Comparison of ENCODE assay signal across 9 cellular contexts in the genomic region with DNA sequence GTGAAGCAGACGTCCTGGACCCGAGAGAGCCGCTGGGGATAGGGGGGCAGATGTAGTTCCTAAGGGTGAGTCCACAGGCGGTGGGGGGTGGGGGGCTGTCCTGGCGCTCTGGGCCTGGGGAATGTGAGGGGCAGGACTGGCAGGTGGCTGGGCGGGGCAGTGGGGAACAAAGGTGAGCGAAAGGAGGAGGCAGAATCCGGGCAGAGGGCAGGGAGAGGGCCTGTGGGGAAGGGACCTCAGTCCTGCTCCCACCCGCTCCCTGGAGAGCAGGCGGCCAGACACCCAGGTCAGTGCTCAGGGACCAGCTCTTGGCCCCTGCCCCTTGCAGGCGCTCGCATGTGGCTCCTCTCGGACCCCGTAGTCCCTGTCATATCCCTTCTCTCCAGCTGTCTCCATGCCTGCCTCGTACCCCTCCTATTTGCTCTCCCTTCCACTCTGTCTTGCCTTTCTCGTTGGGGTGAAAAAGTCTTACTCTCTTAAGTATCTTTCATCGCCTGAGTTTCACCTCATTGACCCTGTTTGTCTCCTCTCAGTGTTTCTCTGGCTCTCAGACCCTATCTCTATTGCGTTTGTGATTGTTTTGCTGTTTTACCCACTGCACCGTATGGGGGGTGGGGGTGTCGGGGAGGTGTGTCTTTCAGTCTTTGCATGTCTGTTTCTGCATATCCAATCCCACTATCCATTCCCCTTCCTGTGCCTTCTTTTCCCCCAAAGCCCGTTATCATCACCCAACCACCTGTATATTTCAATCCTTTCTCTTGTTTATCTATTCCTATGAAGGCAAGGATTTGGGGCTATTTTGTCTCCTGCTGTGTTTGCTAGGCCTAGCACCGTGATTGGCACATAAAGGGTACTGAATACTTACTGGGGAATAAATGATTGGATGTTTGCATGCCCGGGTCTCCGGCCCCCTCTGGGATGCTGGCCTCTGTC. TPM values are rescaled to one million over a fixed set of nuclear protein-coding genes. Genes with fewer than 3 reads are reported as not detected.
DNase-seq lines count a peak whose midpoint lies in the region; ATAC-seq, FAIRE-seq and TF ChIP-seq lines count a peak whose summit lies in the region.
"Had no signal": no experiment of that assay in that cellular context is flagged by ENCODE, and none has a peak within 500 bp of the region (broad histone marks: within the 10 kb centered on the region; RNA-seq: fewer than 3 reads in every experiment).

No MANE protein-coding gene starts in this region.

- H3K36me3 ChIP-seq in left ventricle myocardium inferior = peaks cover 16% of the 10 kb centered on the region
- H3K36me3 ChIP-seq in GM12878 (ENCODE audit: control insufficient read depth in 2 of 2, insufficient read depth in 2 of 2, low read length in 1 of 2) = peaks cover 2 to 8% of the 10 kb centered on the region in 2 experiments; a peak in 2 of 4 replicates
- H3K36me3 ChIP-seq in mesenchymal stem cell (ENCODE audit: control insufficient read depth in 1 of 2, insufficient read depth in 2 of 2, low read depth in 1 of 2, low read length in 2 of 2) = peaks cover 23 to 36% of the 10 kb centered on the region in 2 experiments
- no peaks in the 10 kb centered on the region for H3K36me3 ChIP-seq in uterus

- H2AFZ ChIP-seq in GM12878 (ENCODE audit: control insufficient read depth, low read depth, low read length) (no peak overlapping the region), mesenchymal stem cell (ENCODE audit: low read depth, low read length) (no peak overlapping the region)

- RAD21 ChIA-PET in GM12878 (lab: Charles Lee; ENCODE audit: unreplicated experiment) = no interaction called here

- H3K4me1 ChIP-seq in left ventricle myocardium inferior (peaks cover 52% of the 10 kb centered on the region), GM12878 (ENCODE audit: control insufficient read depth, insufficient read depth, low read length) (peaks cover 18% of the 10 kb centered on the region), mesenchymal stem cell (ENCODE audit: control insufficient read depth, insufficient read depth, low read depth, low read length) (peaks cover 31% of the 10 kb centered on the region), uterus (peaks cover 0 to 19% of the 10 kb centered on the region in 2 donors)

- WGBS in GM12878 (ENCODE audit: insufficient coverage, insufficient replicate concordance, low lambda C conversion rate, missing lambda C conversion rate) = 72% methylated on average over 22 of the region's 24 CpGs
- 57% methylated on average over 20 of the region's 24 CpGs for WGBS in mesenchymal stem cell

- no peak overlapping the region for H4K91ac ChIP-seq in mesenchymal stem cell (ENCODE audit: low read length)

- no peak for TF ChIP-seq EP300 in GM12878 (IDR thresholded peaks at IDR 0.05; ENCODE audit: borderline replicate concordance in 1 of 2, control insufficient read depth in 1 of 2, low read depth in 2 of 2, low read length in 2 of 2)

- SMC1A ChIA-PET in GM12878 (lab: Charles Lee; ENCODE audit: uncharacterized antibody, unreplicated experiment) = no interaction called here

- TF ChIP-seq CTCF in left ventricle myocardium inferior (IDR thresholded peaks at IDR 0.05; ENCODE audit: borderline replicate concordance) (no peak), GM12878 (IDR thresholded peaks at IDR 0.05 in 2 of 3, conservative IDR thresholded peaks at IDR 0.05 in 1 of 3; ENCODE audit: control insufficient read depth in 2 of 3, extremely low read depth in 1 of 3, insufficient read depth in 1 of 3, low read depth in 3 of 3, low read length in 3 of 3) (no peak), uterus (IDR thresholded peaks at IDR 0.05) (no peak)

- in situ Hi-C loops in GM12878 (cut with MboI) = loop anchor here (25.0 kb wide), 1 partner anchor 1262 kb away; a partner anchor contains a TSS

- no peak overlapping the region for H2AK5ac ChIP-seq in mesenchymal stem cell (ENCODE audit: low read length, severe bottlenecking)

- POLR2A ChIA-PET in GM12878 (lab: Charles Lee) = interaction anchor here (6.6 kb wide), 1 partner anchor 9 kb away, joined by 62 read pairs; no protein-coding TSS in a partner anchor

- H3K27ac ChIP-seq in left ventricle myocardium inferior (replicated peaks) (peak overlapping the region; percentile 83), GM12878 (ENCODE audit: control insufficient read depth, insufficient read depth) (peak overlapping the region; percentile 67; the same call in 1 of the 2 replicates), mesenchymal stem cell (ENCODE audit: low read length, poor library complexity, severe bottlenecking) (no peak overlapping the region), uterus (peak overlapping the region; percentile 82 to 87)

- no peak overlapping the region for H3K18ac ChIP-seq in mesenchymal stem cell (ENCODE audit: low read depth in 1 of 2, low read length in 2 of 2)

- H3K79me2 ChIP-seq in GM12878 (ENCODE audit: control insufficient read depth, insufficient read depth, low read length) = peaks cover 20% of the 10 kb centered on the region

- H3K4me2 ChIP-seq in GM12878 (ENCODE audit: control insufficient read depth, insufficient read depth) (peak overlapping the region; percentile 97), mesenchymal stem cell (ENCODE audit: low read length, poor library complexity, severe bottlenecking) (peak overlapping the region; percentile 82)

- H3K9ac ChIP-seq in GM12878 (ENCODE audit: control insufficient read depth, insufficient read depth, low read length) (peak overlapping the region; percentile 64), mesenchymal stem cell (ENCODE audit: low read length) (peak overlapping the region; percentile 87)

- no peaks in the 10 kb centered on the region for H4K20me1 ChIP-seq in GM12878 (ENCODE audit: control insufficient read depth, insufficient read depth)

- peak overlapping the region; percentile 67 for H3K4me3 ChIP-seq in left ventricle myocardium inferior
- peak overlapping the region; percentile 68; the same call in 1 of the 2 replicates for H3K4me3 ChIP-seq in GM12878
- peak overlapping the region in 1 of 2 experiments; percentile 79 for H3K4me3 ChIP-seq in mesenchymal stem cell (ENCODE audit: insufficient read depth in 1 of 2, low read depth in 1 of 2, low read length in 2 of 2)
- peak overlapping the region; percentile 38 to 48 for H3K4me3 ChIP-seq in uterus

- CTCF ChIA-PET in GM12878 (lab: Yijun Ruan, JAX) = no interaction called here

- no peak overlapping the region for H2BK15ac ChIP-seq in mesenchymal stem cell (ENCODE audit: low read depth, poor library complexity, severe bottlenecking)

- DNase-seq in left ventricle myocardium inferior (no peak), left ventricle myocardium superior (no peak), GM12878 (ENCODE audit: low read depth, low spot score) (no peak), mesenchymal stem cell (no peak), uterus (no peak), HK-2 (ENCODE audit: unreplicated experiment) (no peak)
- no peak for DNase-seq in activated CD4-positive, alpha-beta T cell treated with anti-CD3 and anti-CD28 coated beads, Interleukin-2, amount 50 U/mL, for 48 hours

- no peak overlapping the region for H3K4ac ChIP-seq in mesenchymal stem cell (ENCODE audit: low read depth in 1 of 2, low read length in 2 of 2)

- H3K14ac ChIP-seq in mesenchymal stem cell (ENCODE audit: low read length in 2 of 2) = no peak overlapping the region

- no peak for ATAC-seq in left ventricle myocardium superior
- ATAC-seq in GM12878 = no peak
- no peak for ATAC-seq in HG03135 (IDR thresholded peaks at IDR 0.05; ENCODE audit: unreplicated experiment)

- H4K8ac ChIP-seq in mesenchymal stem cell (ENCODE audit: low read length) = no peak overlapping the region

- TF ChIP-seq POLR2A in GM12878 (IDR thresholded peaks at IDR 0.05; ENCODE audit: low read depth, low read length) = no peak
- TF ChIP-seq POLR2A in uterus (IDR thresholded peaks at IDR 0.05) = no peak

- BruUV-seq in GM12878 (replicated peaks; lab: Mats Ljungman, UMichigan) = no TSS peak

- H3K27me3 ChIP-seq in left ventricle myocardium inferior (ENCODE audit: low read depth) (no peaks in the 10 kb centered on the region), GM12878 (replicated peaks in 1 of 2; ENCODE audit: control insufficient read depth in 2 of 2, insufficient read depth in 2 of 2, low read length in 1 of 2) (no peaks in the 10 kb centered on the region), mesenchymal stem cell (ENCODE audit: control insufficient read depth in 1 of 2, insufficient read depth in 1 of 2, low read length in 2 of 2) (no peaks in the 10 kb centered on the region), uterus (no peaks in the 10 kb centered on the region)

- FAIRE-seq in GM12878 (lab: Jason Lieb, UNC) = no peak
- FAIRE-seq: islet of Langerhans had no signal

- no peak for TF ChIP-seq RAD21 in GM12878 (IDR thresholded peaks at IDR 0.05; ENCODE audit: insufficient read depth, low read depth, low read length)

- H2BK12ac ChIP-seq in mesenchymal stem cell (ENCODE audit: low read length in 2 of 2) = peak overlapping the region in 1 of 2 experiments; percentile 30

- intact Hi-C loops in left ventricle myocardium inferior (cut with micrococcal nuclease) = no loop called here
- intact Hi-C loops in left ventricle myocardium superior (cut with micrococcal nuclease) = no loop called here
- intact Hi-C loops in GM12878 (cut with micrococcal nuclease; ENCODE audit: unreplicated experiment) = no loop called here
- intact Hi-C loops in uterus (cut with DNase I; ENCODE audit: low total_unique reads) = no loop called here

- H2BK5ac ChIP-seq in mesenchymal stem cell (ENCODE audit: low read depth, low read length, poor library complexity, severe bottlenecking) = no peak overlapping the region

- H3K79me1 ChIP-seq in mesenchymal stem cell (replicated peaks; ENCODE audit: low read length, poor library complexity, severe bottlenecking) = peaks cover 17% of the 10 kb centered on the region

- H3K9me3 ChIP-seq in left ventricle myocardium inferior (replicated peaks) (no peaks in the 10 kb centered on the region), GM12878 (replicated peaks; ENCODE audit: control insufficient read depth, insufficient read depth, low read length) (no peaks in the 10 kb centered on the region), mesenchymal stem cell (ENCODE audit: control insufficient read depth, low read length) (no peaks in the 10 kb centered on the region), uterus (no peaks in the 10 kb centered on the region)

- H3K23ac ChIP-seq in mesenchymal stem cell (ENCODE audit: low read length in 2 of 2) = no peak overlapping the region

- no peak overlapping the region for H2BK120ac ChIP-seq in mesenchymal stem cell (ENCODE audit: low read depth, low read length)

RNA-seq across cellular contexts. Expression of a gene that starts 5.8 kb away (rescaled TPM):
- total RNA-seq in left ventricle myocardium inferior (8.0 TPM), left ventricle myocardium superior (7.2 TPM), GM12878 (2014; rRNA removed) (12.4 and 15.9 TPM in 2 replicates), GM12878 (2014; rRNA removed; fragmentation: Illumina TruSeq; extraction: Trizol) (6.5 and 7.1 TPM in 2 replicates), GM12878 (2021) (33.1 and 40.5 TPM in 2 replicates), uterus (10 to 100 TPM; 10.0 to 27.2 (median 21.7) TPM)
- 31.6 and 32.6 TPM in 2 replicates for total RNA-seq in GM12878 (2013; cell fraction: nucleolus; rRNA removed)
- 3.6 TPM for polyA plus RNA-seq in GM12878 (2011; ENCODE audit: low read depth)
- polyA plus RNA-seq in GM12878 (2011; rRNA removed) (3.0 and 5.7 TPM in 2 replicates), GM12878 (2014; fragmentation: Illumina TruSeq; extraction: Trizol) (2.2 and 4.7 TPM in 2 replicates), GM12878 (2014; fragmentation: Nextera tagmentation; extraction: Ambion mirVana) (under 1 TPM; 0.37 to 0.75 TPM), GM12878 (2014; rRNA removed) (26.4 and 31.5 TPM in 2 replicates), GM12878 (2016; fragmentation: Nextera tagmentation; extraction: Ambion mirVana) (10 to 100 TPM; 29.7 to 31.7 TPM)
- 9.0 and 13.9 TPM in 2 replicates for polyA plus RNA-seq in GM12878 (2011; cell fraction: cytosol; rRNA removed)
- polyA plus RNA-seq in GM12878 (2011; cell fraction: nucleus; rRNA removed) = 35.3 and 48.6 TPM in 2 replicates
- 11.0 and 11.4 TPM in 2 replicates for polyA plus RNA-seq in GM12878 (2012)
- polyA minus RNA-seq in GM12878 (2011; rRNA and poly(A)+ RNA removed) = 10.2 and 16.4 TPM in 2 replicates
- 7.8 and 8.0 TPM in 2 replicates for polyA minus RNA-seq in GM12878 (2011; cell fraction: cytosol; rRNA and poly(A)+ RNA removed)
- polyA minus RNA-seq in GM12878 (2011; cell fraction: nucleus; rRNA and poly(A)+ RNA removed) = 12.0 and 29.9 TPM in 2 replicates
- polyA plus RNA-seq in mesenchymal stem cell (2013, experiment 1 of 2) = 9.1 TPM
- polyA plus RNA-seq in mesenchymal stem cell (2013, experiment 2 of 2) = 9.4 TPM

RNA-seq across cellular contexts. Expression of a gene that starts 6.1 kb away (rescaled TPM):
- total RNA-seq in left ventricle myocardium inferior (530 TPM), left ventricle myocardium superior (554 TPM), GM12878 (2014; rRNA removed) (3,864 and 4,267 TPM in 2 replicates), GM12878 (2014; rRNA removed; fragmentation: Illumina TruSeq; extraction: Trizol) (2,138 and 2,306 TPM in 2 replicates), GM12878 (2021) (2,548 and 2,593 TPM in 2 replicates), uterus (1,000 to 10,000 TPM; 1,515 to 5,795 (median 3,195) TPM)
- 289 and 293 TPM in 2 replicates for total RNA-seq in GM12878 (2013; cell fraction: nucleolus; rRNA removed)
- polyA plus RNA-seq in GM12878 (2011; ENCODE audit: low read depth) = 2,279 TPM
- polyA plus RNA-seq in GM12878 (2011; rRNA removed) (786 and 1,901 TPM in 2 replicates), GM12878 (2014; fragmentation: Illumina TruSeq; extraction: Trizol) (1,711 and 2,137 TPM in 2 replicates), GM12878 (2014; fragmentation: Nextera tagmentation; extraction: Ambion mirVana) (100 to 1,000 TPM; 393 to 844 TPM), GM12878 (2014; rRNA removed) (3,670 and 3,986 TPM in 2 replicates), GM12878 (2016; fragmentation: Nextera tagmentation; extraction: Ambion mirVana) (1,000 to 10,000 TPM; 1,291 to 1,299 TPM)
- polyA plus RNA-seq in GM12878 (2011; cell fraction: cytosol; rRNA removed) = 2,627 and 2,723 TPM in 2 replicates
- polyA plus RNA-seq in GM12878 (2011; cell fraction: nucleus; rRNA removed) = 1,070 and 1,187 TPM in 2 replicates
- polyA plus RNA-seq in GM12878 (2012) = 3,508 and 3,752 TPM in 2 replicates
- 387 and 961 TPM in 2 replicates for polyA minus RNA-seq in GM12878 (2011; rRNA and poly(A)+ RNA removed)
- polyA minus RNA-seq in GM12878 (2011; cell fraction: cytosol; rRNA and poly(A)+ RNA removed) = 657 and 660 TPM in 2 replicates
- 152 and 213 TPM in 2 replicates for polyA minus RNA-seq in GM12878 (2011; cell fraction: nucleus; rRNA and poly(A)+ RNA removed)
- polyA plus RNA-seq in mesenchymal stem cell (2013, experiment 1 of 2) = 1,704 TPM
- 1,641 TPM for polyA plus RNA-seq in mesenchymal stem cell (2013, experiment 2 of 2)

RNA-seq across cellular contexts. Expression of a gene that starts 10.2 kb away (rescaled TPM):
- total RNA-seq in left ventricle myocardium inferior (not detected), left ventricle myocardium superior (not detected), GM12878 (2014; rRNA removed) (0.44 and 1.6 TPM in 2 replicates), GM12878 (2014; rRNA removed; fragmentation: Illumina TruSeq; extraction: Trizol) (0.31 and 0.88 TPM in 2 replicates), GM12878 (2021) (1.3 and 2.5 TPM in 2 replicates), uterus (1 to 10 TPM in 2 of 4 donors, not detected in 2; 1.8 TPM)
- total RNA-seq in GM12878 (2013; cell fraction: nucleolus; rRNA removed) = 6.6 and 8.7 TPM in 2 replicates
- 0.13 TPM for polyA plus RNA-seq in GM12878 (2011; ENCODE audit: low read depth)
- polyA plus RNA-seq in GM12878 (2011; rRNA removed) (0.10 and 0.29 TPM in 2 replicates), GM12878 (2014; fragmentation: Illumina TruSeq; extraction: Trizol) (not detected in 2 replicates), GM12878 (2014; fragmentation: Nextera tagmentation; extraction: Ambion mirVana) (not detected), GM12878 (2014; rRNA removed) (0.35 and 0.72 TPM in 2 replicates), GM12878 (2016; fragmentation: Nextera tagmentation; extraction: Ambion mirVana) (under 1 TPM in 1 of 2 experiments, not detected in 1; 0.14 TPM)
- polyA plus RNA-seq in GM12878 (2011; cell fraction: cytosol; rRNA removed) = 0.33 and 0.53 TPM in 2 replicates
- polyA plus RNA-seq in GM12878 (2011; cell fraction: nucleus; rRNA removed) = 0.81 and 1.8 TPM in 2 replicates
- 0.13 and 0.24 TPM in 2 replicates for polyA plus RNA-seq in GM12878 (2012)
- polyA minus RNA-seq in GM12878 (2011; rRNA and poly(A)+ RNA removed) = 0.44 and 1.8 TPM in 2 replicates
- polyA minus RNA-seq in GM12878 (2011; cell fraction: cytosol; rRNA and poly(A)+ RNA removed) = not detected in 2 replicates
- 5.2 and 9.2 TPM in 2 replicates for polyA minus RNA-seq in GM12878 (2011; cell fraction: nucleus; rRNA and poly(A)+ RNA removed)
- 0.03 TPM for polyA plus RNA-seq in mesenchymal stem cell (2013, experiment 1 of 2)
- polyA plus RNA-seq in mesenchymal stem cell (2013, experiment 2 of 2) = 0.04 TPM

RNA-seq across cellular contexts. Expression of a gene that starts 12.1 kb away (rescaled TPM):
- total RNA-seq in left ventricle myocardium inferior = 7.9 TPM
- total RNA-seq in left ventricle myocardium superior = 22.8 TPM
- 18.1 and 21.7 TPM in 2 replicates for total RNA-seq in GM12878 (2013; cell fraction: nucleolus; rRNA removed)
- total RNA-seq in GM12878 (2014; rRNA removed) = 10.5 and 10.6 TPM in 2 replicates
- 7.0 and 8.1 TPM in 2 replicates for total RNA-seq in GM12878 (2014; rRNA removed; fragmentation: Illumina TruSeq; extraction: Trizol)
- total RNA-seq in GM12878 (2021) = 6.7 and 7.3 TPM in 2 replicates
- polyA plus RNA-seq in GM12878 (2011; ENCODE audit: low read depth) = 5.0 TPM
- 6.0 and 9.8 TPM in 2 replicates for polyA plus RNA-seq in GM12878 (2011; rRNA removed)
- polyA plus RNA-seq in GM12878 (2011; cell fraction: cytosol; rRNA removed) = 13.1 and 14.1 TPM in 2 replicates
- 10.3 and 11.2 TPM in 2 replicates for polyA plus RNA-seq in GM12878 (2011; cell fraction: nucleus; rRNA removed)
- polyA plus RNA-seq in GM12878 (2012) = 12.9 and 16.4 TPM in 2 replicates
- 5.0 and 5.1 TPM in 2 replicates for polyA plus RNA-seq in GM12878 (2014; fragmentation: Illumina TruSeq; extraction: Trizol)
- polyA plus RNA-seq in GM12878 (2014; fragmentation: Nextera tagmentation; extraction: Ambion mirVana) = 1 to 10 TPM; 2.0 to 2.6 TPM
- 9.4 and 9.7 TPM in 2 replicates for polyA plus RNA-seq in GM12878 (2014; rRNA removed)
- 1 to 10 TPM; 4.0 to 7.1 TPM for polyA plus RNA-seq in GM12878 (2016; fragmentation: Nextera tagmentation; extraction: Ambion mirVana)
- 6.6 and 9.1 TPM in 2 replicates for polyA minus RNA-seq in GM12878 (2011; rRNA and poly(A)+ RNA removed)
- polyA minus RNA-seq in GM12878 (2011; cell fraction: cytosol; rRNA and poly(A)+ RNA removed) = 2.6 and 7.4 TPM in 2 replicates
- 3.9 and 4.3 TPM in 2 replicates for polyA minus RNA-seq in GM12878 (2011; cell fraction: nucleus; rRNA and poly(A)+ RNA removed)
- polyA plus RNA-seq in mesenchymal stem cell (2013, experiment 1 of 2) = 4.2 TPM
- polyA plus RNA-seq in mesenchymal stem cell (2013, experiment 2 of 2) = 5.0 TPM
- 10 to 100 TPM in 2 of 4 donors, 1 to 10 TPM in 1, not detected in 1; 3.1 to 29.8 (median 11.3) TPM for total RNA-seq in uterus

RNA-seq across cellular contexts. Expression of a gene that starts 18.5 kb away (rescaled TPM):
- total RNA-seq in left ventricle myocardium inferior (not detected), left ventricle myocardium superior (not detected), GM12878 (2014; rRNA removed) (not detected in 2 replicates), GM12878 (2014; rRNA removed; fragmentation: Illumina TruSeq; extraction: Trizol) (not detected in 2 replicates), GM12878 (2021) (not detected in 2 replicates), uterus (not detected)
- total RNA-seq in GM12878 (2013; cell fraction: nucleolus; rRNA removed) = not detected in 2 replicates
- polyA plus RNA-seq in GM12878 (2011; ENCODE audit: low read depth) = not detected
- polyA plus RNA-seq in GM12878 (2011; rRNA removed) (not detected in 2 replicates), GM12878 (2014; fragmentation: Illumina TruSeq; extraction: Trizol) (not detected in 2 replicates), GM12878 (2014; fragmentation: Nextera tagmentation; extraction: Ambion mirVana) (not detected), GM12878 (2014; rRNA removed) (not detected in 2 replicates), GM12878 (2016; fragmentation: Nextera tagmentation; extraction: Ambion mirVana) (not detected)
- not detected in 2 replicates for polyA plus RNA-seq in GM12878 (2011; cell fraction: cytosol; rRNA removed)
- polyA plus RNA-seq in GM12878 (2011; cell fraction: nucleus; rRNA removed) = not detected in 2 replicates
- not detected in 2 replicates for polyA plus RNA-seq in GM12878 (2012)
- not detected in 2 replicates for polyA minus RNA-seq in GM12878 (2011; rRNA and poly(A)+ RNA removed)
- polyA minus RNA-seq in GM12878 (2011; cell fraction: cytosol; rRNA and poly(A)+ RNA removed) = not detected in 2 replicates
- not detected in 2 replicates for polyA minus RNA-seq in GM12878 (2011; cell fraction: nucleus; rRNA and poly(A)+ RNA removed)
- polyA plus RNA-seq in mesenchymal stem cell (2013, experiment 1 of 2) = not detected
- polyA plus RNA-seq in mesenchymal stem cell (2013, experiment 2 of 2) = not detected
